In the genomic region with DNA sequence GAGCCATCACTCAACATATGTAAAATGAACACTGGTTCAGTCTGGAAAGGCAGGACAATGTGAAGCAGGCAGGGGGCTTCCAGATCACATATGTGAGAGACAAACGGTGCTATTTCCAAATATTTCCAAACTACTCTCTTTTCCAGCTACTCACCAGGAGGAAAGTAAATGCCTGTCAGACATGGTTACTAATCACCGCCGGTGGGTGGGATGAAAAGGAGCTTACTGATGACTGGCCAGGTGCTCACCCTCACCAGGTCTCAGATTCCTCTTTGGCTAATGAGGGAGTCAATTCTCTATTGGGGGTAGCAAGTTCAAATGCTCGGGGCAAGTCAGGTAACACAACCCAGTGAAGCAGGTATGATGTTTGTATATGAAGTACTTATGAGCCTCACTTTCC, we compare ENCODE assay signal across 1 cellular context.
TF ChIP-seq lines count a peak whose summit lies in the region.

No MANE protein-coding gene starts in this region.

TF ChIP-seq in H1, 55 proteins besides CTCF, POLR2A, EP300 and RAD21:
- TF ChIP-seq, protein P1, sequence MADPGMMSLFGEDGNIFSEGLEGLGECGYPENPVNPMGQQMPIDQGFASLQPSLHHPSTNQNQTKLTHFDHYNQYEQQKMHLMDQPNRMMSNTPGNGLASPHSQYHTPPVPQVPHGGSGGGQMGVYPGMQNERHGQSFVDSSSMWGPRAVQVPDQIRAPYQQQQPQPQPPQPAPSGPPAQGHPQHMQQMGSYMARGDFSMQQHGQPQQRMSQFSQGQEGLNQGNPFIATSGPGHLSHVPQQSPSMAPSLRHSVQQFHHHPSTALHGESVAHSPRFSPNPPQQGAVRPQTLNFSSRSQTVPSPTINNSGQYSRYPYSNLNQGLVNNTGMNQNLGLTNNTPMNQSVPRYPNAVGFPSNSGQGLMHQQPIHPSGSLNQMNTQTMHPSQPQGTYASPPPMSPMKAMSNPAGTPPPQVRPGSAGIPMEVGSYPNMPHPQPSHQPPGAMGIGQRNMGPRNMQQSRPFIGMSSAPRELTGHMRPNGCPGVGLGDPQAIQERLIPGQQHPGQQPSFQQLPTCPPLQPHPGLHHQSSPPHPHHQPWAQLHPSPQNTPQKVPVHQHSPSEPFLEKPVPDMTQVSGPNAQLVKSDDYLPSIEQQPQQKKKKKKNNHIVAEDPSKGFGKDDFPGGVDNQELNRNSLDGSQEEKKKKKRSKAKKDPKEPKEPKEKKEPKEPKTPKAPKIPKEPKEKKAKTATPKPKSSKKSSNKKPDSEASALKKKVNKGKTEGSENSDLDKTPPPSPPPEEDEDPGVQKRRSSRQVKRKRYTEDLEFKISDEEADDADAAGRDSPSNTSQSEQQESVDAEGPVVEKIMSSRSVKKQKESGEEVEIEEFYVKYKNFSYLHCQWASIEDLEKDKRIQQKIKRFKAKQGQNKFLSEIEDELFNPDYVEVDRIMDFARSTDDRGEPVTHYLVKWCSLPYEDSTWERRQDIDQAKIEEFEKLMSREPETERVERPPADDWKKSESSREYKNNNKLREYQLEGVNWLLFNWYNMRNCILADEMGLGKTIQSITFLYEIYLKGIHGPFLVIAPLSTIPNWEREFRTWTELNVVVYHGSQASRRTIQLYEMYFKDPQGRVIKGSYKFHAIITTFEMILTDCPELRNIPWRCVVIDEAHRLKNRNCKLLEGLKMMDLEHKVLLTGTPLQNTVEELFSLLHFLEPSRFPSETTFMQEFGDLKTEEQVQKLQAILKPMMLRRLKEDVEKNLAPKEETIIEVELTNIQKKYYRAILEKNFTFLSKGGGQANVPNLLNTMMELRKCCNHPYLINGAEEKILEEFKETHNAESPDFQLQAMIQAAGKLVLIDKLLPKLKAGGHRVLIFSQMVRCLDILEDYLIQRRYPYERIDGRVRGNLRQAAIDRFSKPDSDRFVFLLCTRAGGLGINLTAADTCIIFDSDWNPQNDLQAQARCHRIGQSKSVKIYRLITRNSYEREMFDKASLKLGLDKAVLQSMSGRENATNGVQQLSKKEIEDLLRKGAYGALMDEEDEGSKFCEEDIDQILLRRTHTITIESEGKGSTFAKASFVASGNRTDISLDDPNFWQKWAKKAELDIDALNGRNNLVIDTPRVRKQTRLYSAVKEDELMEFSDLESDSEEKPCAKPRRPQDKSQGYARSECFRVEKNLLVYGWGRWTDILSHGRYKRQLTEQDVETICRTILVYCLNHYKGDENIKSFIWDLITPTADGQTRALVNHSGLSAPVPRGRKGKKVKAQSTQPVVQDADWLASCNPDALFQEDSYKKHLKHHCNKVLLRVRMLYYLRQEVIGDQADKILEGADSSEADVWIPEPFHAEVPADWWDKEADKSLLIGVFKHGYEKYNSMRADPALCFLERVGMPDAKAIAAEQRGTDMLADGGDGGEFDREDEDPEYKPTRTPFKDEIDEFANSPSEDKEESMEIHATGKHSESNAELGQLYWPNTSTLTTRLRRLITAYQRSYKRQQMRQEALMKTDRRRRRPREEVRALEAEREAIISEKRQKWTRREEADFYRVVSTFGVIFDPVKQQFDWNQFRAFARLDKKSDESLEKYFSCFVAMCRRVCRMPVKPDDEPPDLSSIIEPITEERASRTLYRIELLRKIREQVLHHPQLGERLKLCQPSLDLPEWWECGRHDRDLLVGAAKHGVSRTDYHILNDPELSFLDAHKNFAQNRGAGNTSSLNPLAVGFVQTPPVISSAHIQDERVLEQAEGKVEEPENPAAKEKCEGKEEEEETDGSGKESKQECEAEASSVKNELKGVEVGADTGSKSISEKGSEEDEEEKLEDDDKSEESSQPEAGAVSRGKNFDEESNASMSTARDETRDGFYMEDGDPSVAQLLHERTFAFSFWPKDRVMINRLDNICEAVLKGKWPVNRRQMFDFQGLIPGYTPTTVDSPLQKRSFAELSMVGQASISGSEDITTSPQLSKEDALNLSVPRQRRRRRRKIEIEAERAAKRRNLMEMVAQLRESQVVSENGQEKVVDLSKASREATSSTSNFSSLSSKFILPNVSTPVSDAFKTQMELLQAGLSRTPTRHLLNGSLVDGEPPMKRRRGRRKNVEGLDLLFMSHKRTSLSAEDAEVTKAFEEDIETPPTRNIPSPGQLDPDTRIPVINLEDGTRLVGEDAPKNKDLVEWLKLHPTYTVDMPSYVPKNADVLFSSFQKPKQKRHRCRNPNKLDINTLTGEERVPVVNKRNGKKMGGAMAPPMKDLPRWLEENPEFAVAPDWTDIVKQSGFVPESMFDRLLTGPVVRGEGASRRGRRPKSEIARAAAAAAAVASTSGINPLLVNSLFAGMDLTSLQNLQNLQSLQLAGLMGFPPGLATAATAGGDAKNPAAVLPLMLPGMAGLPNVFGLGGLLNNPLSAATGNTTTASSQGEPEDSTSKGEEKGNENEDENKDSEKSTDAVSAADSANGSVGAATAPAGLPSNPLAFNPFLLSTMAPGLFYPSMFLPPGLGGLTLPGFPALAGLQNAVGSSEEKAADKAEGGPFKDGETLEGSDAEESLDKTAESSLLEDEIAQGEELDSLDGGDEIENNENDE (IDR thresholded peaks at IDR 0.05; ENCODE audit: insufficient replicate concordance, low read length): no peak
- TF ChIP-seq PHF8 (conservative IDR thresholded peaks at IDR 0.05; ENCODE audit: low read depth, low read length) (no peak), BACH1 (IDR thresholded peaks at IDR 0.05; ENCODE audit: low read length) (no peak), TCF12 (IDR thresholded peaks at IDR 0.05; ENCODE audit: low read depth, low read length) (no peak), ZNF274 (IDR thresholded peaks at IDR 0.05; ENCODE audit: borderline replicate concordance, extremely low read depth, low read length) (no peak), CHD2 (IDR thresholded peaks at IDR 0.05; ENCODE audit: low read length) (no peak), SP1 (IDR thresholded peaks at IDR 0.05; ENCODE audit: low read depth, low read length) (no peak), KDM4A (IDR thresholded peaks at IDR 0.05; ENCODE audit: low read depth, low read length, severe bottlenecking) (no peak), HDAC6 (IDR thresholded peaks at IDR 0.05; ENCODE audit: low read depth, low read length) (no peak)
